In genomic region chr5:149315753-149316152, GRCh38 we compare ENCODE assay signal across 10 cellular contexts. TPM values are rescaled to one million over a fixed set of nuclear protein-coding genes. Genes with fewer than 3 reads are reported as not detected.
"Had no signal": no experiment of that assay in that cellular context is flagged by ENCODE, and none has a peak within 500 bp of the region (broad histone marks: within the 10 kb centered on the region; RNA-seq: fewer than 3 reads in every experiment).

No MANE protein-coding gene starts in this region.

- H3K27ac ChIP-seq: HL-60, KMS-11 had no signal

- DNase-seq: H7, HFFc6, KBM-7 had no signal

- H3K9ac ChIP-seq: KMS-11 had no signal

- H3K9me3 ChIP-seq: HAP-1 had no signal

- FAIRE-seq: HepG2 had no signal

- H3K4me3 ChIP-seq: GM23338, HAP-1 had no signal

- H3K36me3 ChIP-seq: HAP-1 had no signal

- H3K4me2 ChIP-seq: GM23338, KMS-11 had no signal

- H2AFZ ChIP-seq: GM23338 had no signal

- ATAC-seq: GM23338, HCT116, HepG2 had no signal

RNA-seq across cellular contexts. Expression of gene AFAP1L1, which starts 44.1 kb away (rescaled TPM):
- polyA plus RNA-seq: IgD-negative memory B cell had no signal
